ENCODE assay signal across 2 cellular contexts in genomic region chr3:29178809-29179793, GRCh38.
TF ChIP-seq lines count a peak whose summit lies in the region.

No MANE protein-coding gene starts in this region.

TF ChIP-seq in IMR-90, 13 proteins besides CTCF, POLR2A, EP300 and RAD21 (continued from another document):
- TF ChIP-seq, protein P1, sequence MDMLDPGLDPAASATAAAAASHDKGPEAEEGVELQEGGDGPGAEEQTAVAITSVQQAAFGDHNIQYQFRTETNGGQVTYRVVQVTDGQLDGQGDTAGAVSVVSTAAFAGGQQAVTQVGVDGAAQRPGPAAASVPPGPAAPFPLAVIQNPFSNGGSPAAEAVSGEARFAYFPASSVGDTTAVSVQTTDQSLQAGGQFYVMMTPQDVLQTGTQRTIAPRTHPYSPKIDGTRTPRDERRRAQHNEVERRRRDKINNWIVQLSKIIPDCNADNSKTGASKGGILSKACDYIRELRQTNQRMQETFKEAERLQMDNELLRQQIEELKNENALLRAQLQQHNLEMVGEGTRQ (IDR thresholded peaks at IDR 0.05; ENCODE audit: low read depth, low read length), result no peak
- no peak for TF ChIP-seq MAFK (IDR thresholded peaks at IDR 0.05; ENCODE audit: low read depth, low read length)
- TF ChIP-seq MAZ (IDR thresholded peaks at IDR 0.05; ENCODE audit: borderline replicate concordance, low read depth, low read length), result no peak
- no peak for TF ChIP-seq MXI1 (IDR thresholded peaks at IDR 0.05; ENCODE audit: borderline replicate concordance, low read depth, low read length)
- no peak for TF ChIP-seq CHD1 (IDR thresholded peaks at IDR 0.05; ENCODE audit: low read depth, low read length)
- TF ChIP-seq FOS (IDR thresholded peaks at IDR 0.05; ENCODE audit: low read depth, low read length), result no peak
- TF ChIP-seq SMC3 (IDR thresholded peaks at IDR 0.05; ENCODE audit: low read depth, low read length), result no peak
- TF ChIP-seq RCOR1 (IDR thresholded peaks at IDR 0.05; ENCODE audit: insufficient replicate concordance, low read length), result no peak
- TF ChIP-seq NFE2L2 (IDR thresholded peaks at IDR 0.05; ENCODE audit: low read depth, low read length), result no peak
- TF ChIP-seq RFX5 (IDR thresholded peaks at IDR 0.05; ENCODE audit: low read depth, low read length), result no peak
- no peak for TF ChIP-seq ELK1 (IDR thresholded peaks at IDR 0.05; ENCODE audit: borderline replicate concordance, low read depth, low read length)

TF ChIP-seq in endothelial cell of umbilical vein, 7 proteins besides CTCF, POLR2A, EP300 and RAD21 (continued from another document):
- no peak for TF ChIP-seq FOS (IDR thresholded peaks at IDR 0.05; ENCODE audit: borderline replicate concordance, insufficient read depth, low read length)
TF ChIP-seq in endothelial cell of umbilical vein: peak in this region for 0.
